15 cellular contexts compared by ENCODE assay signal in genomic region chr2:216064014-216064630, GRCh38. TPM values are rescaled to one million over a fixed set of nuclear protein-coding genes. Genes with fewer than 3 reads are reported as not detected.
DNase-seq lines count a peak whose midpoint lies in the region; ATAC-seq and TF ChIP-seq lines count a peak whose summit lies in the region.
"Had no signal": no experiment of that assay in that cellular context is flagged by ENCODE, and none has a peak within 500 bp of the region (broad histone marks: within the 10 kb centered on the region; RNA-seq: fewer than 3 reads in every experiment).

No MANE protein-coding gene starts in this region.

- POLR2A ChIA-PET in WTC11 (lab: Charles Lee) = no interaction called here

- H3K9ac ChIP-seq in liver (ENCODE audit: low read depth in 1 of 2, low read length in 2 of 2) = no peak overlapping the region

- peaks cover 19% of the 10 kb centered on the region for H3K36me3 Mint-ChIP-seq in WTC11

- H3K4me3 Mint-ChIP-seq in WTC11 = no peak overlapping the region
- H3K4me3 Mint-ChIP-seq: stimulated activated effector memory CD8-positive, alpha-beta T cell treated with anti-CD3 and anti-CD28 coated beads, Interleukin-12 subunit alpha, Interleukin-12 subunit beta, amount 100 ng/mL, for 72 hours had no signal

- peak; percentile 16 to 32 for TF ChIP-seq RAD21 in liver (IDR thresholded peaks at IDR 0.05)

- H3K27me3 ChIP-seq in BE2C (no peaks in the 10 kb centered on the region), liver (ENCODE audit: control insufficient read depth in 4 of 4, insufficient read depth in 4 of 4, low read length in 3 of 4) (no peaks in the 10 kb centered on the region)

- TF ChIP-seq CTCF in BE2C (IDR thresholded peaks at IDR 0.05; ENCODE audit: low read depth, low read length) (peak; percentile 53), GM12873 (IDR thresholded peaks at IDR 0.05; ENCODE audit: insufficient read depth, low read depth, low read length, missing control alignments) (peak; percentile 21), WTC11 (IDR thresholded peaks at IDR 0.05) (no peak), liver (IDR thresholded peaks at IDR 0.05; ENCODE audit: low read depth, low read length, missing input control) (no peak)

- H3K36me3 ChIP-seq in BE2C = peaks cover 20% of the 10 kb centered on the region
- H3K36me3 ChIP-seq in liver (ENCODE audit: control insufficient read depth in 4 of 4, insufficient read depth in 3 of 4, low read depth in 1 of 4, low read length in 3 of 4) = peaks cover 0 to 39% (median 22%) of the 10 kb centered on the region in 4 donors

- WGBS in liver = 86% methylated on average over 2 of the region's 2 CpGs

- peaks cover 5% of the 10 kb centered on the region for H3K9me3 Mint-ChIP-seq in WTC11
- H3K9me3 Mint-ChIP-seq: stimulated activated effector memory CD8-positive, alpha-beta T cell treated with anti-CD3 and anti-CD28 coated beads, Interleukin-12 subunit alpha, Interleukin-12 subunit beta, amount 100 ng/mL, for 72 hours had no signal

- H3K9me3 ChIP-seq in BE2C (no peaks in the 10 kb centered on the region), liver (ENCODE audit: control insufficient read depth in 4 of 4, low read length in 3 of 4) (no peaks in the 10 kb centered on the region)

- no peak overlapping the region for H3K27ac Mint-ChIP-seq in WTC11
- H3K27ac Mint-ChIP-seq: stimulated activated effector memory CD8-positive, alpha-beta T cell treated with anti-CD3 and anti-CD28 coated beads, Interleukin-12 subunit alpha, Interleukin-12 subunit beta, amount 100 ng/mL, for 72 hours had no signal

- H3K4me1 ChIP-seq in BE2C = peaks cover 3% of the 10 kb centered on the region
- H3K4me1 ChIP-seq in liver (ENCODE audit: control insufficient read depth in 4 of 4, insufficient read depth in 4 of 4, low read length in 3 of 4) = peaks cover 5 to 38% (median 20%) of the 10 kb centered on the region in 4 donors

- 0 out of 2 replicates have a peak, but pooled peaks cover 6% of the 10 kb centered on the region for H3K4me1 Mint-ChIP-seq in WTC11

- H3K27ac ChIP-seq in liver (ENCODE audit: low read depth in 1 of 2, low read length in 2 of 2) = no peak overlapping the region

- H3K27me3 Mint-ChIP-seq in WTC11 (ENCODE audit: low read depth) = no peaks in the 10 kb centered on the region

- CTCF ChIA-PET in WTC11 (lab: Charles Lee) = interaction anchor here (0.6 to 1.3 kb wide), 9 partner anchors 17 to 92 kb away, joined by 3 to 9 read pairs (median 4); partner anchors contain the start of genes PECR and TMEM169

- DNase-seq in BE2C (no peak), WTC11 (ENCODE audit: low spot score) (no peak), superior temporal gyrus (ENCODE audit: extremely low spot score) (no peak), NCI-H146 (lab: John Stamatoyannopoulos, UW) (no peak)
- DNase-seq in stimulated activated CD4-positive, alpha-beta T cell treated with anti-CD3 and anti-CD28 coated beads, Interleukin-4, amount 100 ng/mL, for 1 hour = no peak
- DNase-seq: activated CD8-positive, alpha-beta memory T cell treated with anti-CD3 and anti-CD28 coated beads, Interleukin-2, amount 50 U/mL, for 48 hours; amniotic stem cell; effector CD8-positive, alpha-beta T cell; GOT3; Karpas-422; stimulated activated CD4-positive, alpha-beta T cell treated with anti-CD3 and anti-CD28 coated beads, Interleukin-1b, Interleukin-23, amount 100 ng/mL, for 48 hours had no signal

- ATAC-seq in WTC11 (peak; percentile 52; the same call in 1 of the 2 replicates), GM18870 (IDR thresholded peaks at IDR 0.05; ENCODE audit: unreplicated experiment) (no peak)
- ATAC-seq: stimulated activated effector memory CD8-positive, alpha-beta T cell treated with anti-CD3 and anti-CD28 coated beads, Interleukin-12 subunit alpha, Interleukin-12 subunit beta, amount 100 ng/mL, for 72 hours had no signal

- H3K4me3 ChIP-seq in BE2C (ENCODE audit: low read depth, low read length) = no peak overlapping the region
- H3K4me3 ChIP-seq in liver (ENCODE audit: low read depth in 1 of 3, low read length in 3 of 3) = no peak overlapping the region

TF ChIP-seq in WTC11, 78 proteins besides CTCF, POLR2A, EP300 and RAD21 (continues in another document):
- TF ChIP-seq JUN (CRISPR knock-in tag; IDR thresholded peaks at IDR 0.05) (no peak), HMGA2 (CRISPR knock-in tag; IDR thresholded peaks at IDR 0.05) (no peak), ZNF423 (CRISPR knock-in tag; IDR thresholded peaks at IDR 0.05) (no peak), ZNF671 (CRISPR knock-in tag; IDR thresholded peaks at IDR 0.05) (no peak), ZBTB43 (CRISPR knock-in tag; IDR thresholded peaks at IDR 0.05) (no peak), ZBTB21 (CRISPR knock-in tag; IDR thresholded peaks at IDR 0.05; ENCODE audit: borderline replicate concordance) (no peak), OVOL2 (CRISPR knock-in tag; IDR thresholded peaks at IDR 0.05; ENCODE audit: borderline replicate concordance) (no peak)
- TF ChIP-seq, protein P1, sequence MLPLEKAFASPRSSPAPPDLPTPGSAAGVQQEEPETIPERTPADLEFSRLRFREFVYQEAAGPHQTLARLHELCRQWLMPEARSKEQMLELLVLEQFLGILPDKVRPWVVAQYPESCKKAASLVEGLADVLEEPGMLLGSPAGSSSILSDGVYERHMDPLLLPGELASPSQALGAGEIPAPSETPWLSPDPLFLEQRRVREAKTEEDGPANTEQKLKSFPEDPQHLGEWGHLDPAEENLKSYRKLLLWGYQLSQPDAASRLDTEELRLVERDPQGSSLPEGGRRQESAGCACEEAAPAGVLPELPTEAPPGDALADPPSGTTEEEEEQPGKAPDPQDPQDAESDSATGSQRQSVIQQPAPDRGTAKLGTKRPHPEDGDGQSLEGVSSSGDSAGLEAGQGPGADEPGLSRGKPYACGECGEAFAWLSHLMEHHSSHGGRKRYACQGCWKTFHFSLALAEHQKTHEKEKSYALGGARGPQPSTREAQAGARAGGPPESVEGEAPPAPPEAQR (CRISPR knock-in tag; IDR thresholded peaks at IDR 0.05) = no peak

TF ChIP-seq in liver, 16 proteins besides CTCF, POLR2A, EP300 and RAD21:
- TF ChIP-seq TAF1 (conservative IDR thresholded peaks at IDR 0.05) (no peak), GABPA (IDR thresholded peaks at IDR 0.05 in 1 of 2, conservative IDR thresholded peaks at IDR 0.05 in 1 of 2) (no peak)

RNA-seq across cellular contexts. Expression of gene PECR, which starts 17.5 kb away (rescaled TPM):
- polyA plus RNA-seq in BE2C (2012; ENCODE audit: insufficient read depth, insufficient read length, low read depth) = 15.7 TPM
- 13.9 to 21.3 TPM (median 19.6 TPM) in 3 replicates for total RNA-seq in WTC11 (2021)
- 100 to 1,000 TPM in 1 of 2 donors, 10 to 100 TPM in 1; 67.5 to 152 TPM for total RNA-seq in liver
- 10 to 100 TPM; 31.8 to 63.5 TPM for polyA plus RNA-seq in liver

RNA-seq across cellular contexts. Expression of gene TMEM169, which starts 17.6 kb away (rescaled TPM):
- 21.9 TPM for polyA plus RNA-seq in BE2C (2012; ENCODE audit: insufficient read depth, insufficient read length, low read depth)
- total RNA-seq in WTC11 (2021) = 1.8 to 3.5 TPM (median 3.3 TPM) in 3 replicates
- total RNA-seq in liver = 1 to 10 TPM in 1 of 2 donors, under 1 TPM in 1; 0.75 to 1.9 TPM
- under 1 TPM; 0.42 to 0.85 TPM for polyA plus RNA-seq in liver

RNA-seq across cellular contexts. Expression of gene XRCC5, which starts 45.0 kb away (rescaled TPM):
- polyA plus RNA-seq in BE2C (2012; ENCODE audit: insufficient read depth, insufficient read length, low read depth) = 271 TPM
- 459 to 522 TPM (median 466 TPM) in 3 replicates for total RNA-seq in WTC11 (2021)
- 100 to 1,000 TPM; 104 to 140 TPM for total RNA-seq in liver
- polyA plus RNA-seq in liver = 10 to 100 TPM; 63.7 to 65.4 TPM

RNA-seq across cellular contexts. Expression of gene MREG, which starts 50.8 kb away (rescaled TPM):
- 9.5 TPM for polyA plus RNA-seq in BE2C (2012; ENCODE audit: insufficient read depth, insufficient read length, low read depth)
- 22.4 to 23.8 TPM (median 23.0 TPM) in 3 replicates for total RNA-seq in WTC11 (2021)
- total RNA-seq in liver = 1 to 10 TPM; 2.4 to 3.0 TPM
- polyA plus RNA-seq in liver = 1 to 10 TPM in 1 of 2 donors, under 1 TPM in 1; 0.87 to 3.1 TPM

Comparison
In these comparisons a context has a peak if more than half of its experiments do, and no peak if none do; other contexts are left out.
1. CTCF ChIP-seq: peak in BE2C (single experiment) and GM12873 (single experiment); none in WTC11 (single experiment) and liver (single experiment).